2 cellular contexts compared by ENCODE assay signal in genomic region chr19:5206751-5207075, GRCh38.
TF ChIP-seq lines count a peak whose summit lies in the region.

No MANE protein-coding gene starts in this region.

TF ChIP-seq in WTC11, 78 proteins besides CTCF, POLR2A, EP300 and RAD21 (continued from another document):
- no peak for TF ChIP-seq ZSCAN18 (CRISPR knock-in tag; IDR thresholded peaks at IDR 0.05)

TF ChIP-seq in SK-N-SH, 30 proteins besides CTCF, POLR2A, EP300 and RAD21 (continued from another document):
- TF ChIP-seq PBX3 (IDR thresholded peaks at IDR 0.05) (no peak), RCOR1 (IDR thresholded peaks at IDR 0.05; ENCODE audit: low read length) (no peak), SMC3 (IDR thresholded peaks at IDR 0.05; ENCODE audit: low read depth, low read length) (no peak), IRF3 (IDR thresholded peaks at IDR 0.05; ENCODE audit: low read depth, low read length) (no peak), EZH2phosphoT487 (IDR thresholded peaks at IDR 0.05; ENCODE audit: borderline replicate concordance, low read depth) (no peak), NRF1 (IDR thresholded peaks at IDR 0.05; ENCODE audit: low read depth, low read length) (no peak), RXRA (IDR thresholded peaks at IDR 0.05; ENCODE audit: borderline replicate concordance, low read depth) (no peak), TAF1 (IDR thresholded peaks at IDR 0.05; ENCODE audit: borderline replicate concordance, low read depth, low read length) (no peak), SIN3A (IDR thresholded peaks at IDR 0.05; ENCODE audit: borderline replicate concordance, low read depth, low read length) (no peak), ZBTB33 (IDR thresholded peaks at IDR 0.05; ENCODE audit: borderline replicate concordance, low read depth) (no peak), MXI1 (IDR thresholded peaks at IDR 0.05; ENCODE audit: low read depth, low read length) (no peak), NFIC (IDR thresholded peaks at IDR 0.05; ENCODE audit: borderline replicate concordance) (no peak)
